ENCODE assay signal across 17 cellular contexts in the genomic region with DNA sequence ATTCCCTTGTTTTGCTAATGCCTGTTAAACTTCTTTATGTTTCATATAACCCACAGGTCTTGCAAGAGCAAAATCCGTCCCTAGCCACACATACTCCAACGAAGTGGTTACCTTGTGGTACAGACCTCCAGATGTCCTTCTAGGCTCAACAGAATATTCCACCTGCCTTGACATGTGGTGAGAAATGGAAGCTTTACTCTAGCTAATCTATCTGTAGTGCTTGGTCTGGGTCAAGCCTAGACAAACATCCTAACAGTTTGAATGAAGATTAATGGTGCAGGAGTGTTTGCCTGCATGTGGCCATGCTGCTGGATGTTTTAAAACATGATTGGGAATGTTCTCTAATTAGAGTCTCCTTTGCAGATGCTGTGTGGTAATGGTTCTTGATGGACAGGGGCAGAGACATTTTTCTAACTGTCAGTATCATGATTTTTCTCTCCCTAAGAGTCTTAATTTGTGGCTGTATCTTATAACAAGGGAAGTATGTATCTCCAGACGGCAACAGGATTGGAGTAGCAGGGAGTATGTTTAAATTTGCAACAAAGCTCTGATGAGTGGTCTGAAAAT.
A peak's percentile ranks its signal among the peaks of the same experiment; 100 is the strongest.
DNase-seq lines count a peak whose midpoint lies in the region; ATAC-seq lines count a peak whose summit lies in the region.
"Had no signal": no experiment of that assay in that cellular context is flagged by ENCODE, and none has a peak within 500 bp of the region (broad histone marks: within the 10 kb centered on the region; RNA-seq: fewer than 3 reads in every experiment).

No MANE protein-coding gene starts in this region.

- no peaks in the 10 kb centered on the region for H3K4me1 Mint-ChIP-seq in activated T-helper 17 cell treated with anti-CD3 and anti-CD28 coated beads, Interleukin-2, amount 50 U/mL, for 72 hours
- H3K4me1 Mint-ChIP-seq: activated CD4-positive, alpha-beta T cell treated with anti-CD3 and anti-CD28 coated beads for 36 hours; stimulated activated memory B cell treated with anti-CD40 and anti-IgM and Interleukin-4, amounts not matched to agents 10 μg/mL and 1 μg/mL and 100 μg/mL, for 72 hours had no signal

- no peak overlapping the region for H3K27ac Mint-ChIP-seq in activated T-helper 17 cell treated with anti-CD3 and anti-CD28 coated beads, Interleukin-2, amount 50 U/mL, for 72 hours
- H3K27ac Mint-ChIP-seq: activated CD4-positive, alpha-beta T cell treated with anti-CD3 and anti-CD28 coated beads for 36 hours; stimulated activated memory B cell treated with anti-CD40 and anti-IgM and Interleukin-4, amounts not matched to agents 10 μg/mL and 1 μg/mL and 100 μg/mL, for 72 hours had no signal

- peaks cover 19% of the 10 kb centered on the region for H3K4me1 ChIP-seq in endocrine pancreas (ENCODE audit: control insufficient read depth, insufficient read depth, low read length)
- H3K4me1 ChIP-seq: upper lobe of right lung had no signal

- no peaks in the 10 kb centered on the region for H3K27me3 Mint-ChIP-seq in activated T-helper 17 cell treated with anti-CD3 and anti-CD28 coated beads, Interleukin-2, amount 50 U/mL, for 72 hours
- H3K27me3 Mint-ChIP-seq: activated CD4-positive, alpha-beta T cell treated with anti-CD3 and anti-CD28 coated beads for 36 hours; stimulated activated memory B cell treated with anti-CD40 and anti-IgM and Interleukin-4, amounts not matched to agents 10 μg/mL and 1 μg/mL and 100 μg/mL, for 72 hours had no signal

- ATAC-seq in GM21390 (IDR thresholded peaks at IDR 0.05; ENCODE audit: unreplicated experiment), result no peak
- no peak for ATAC-seq in activated T-helper 17 cell treated with anti-CD3 and anti-CD28 coated beads, Interleukin-2, amount 50 U/mL, for 72 hours (replicated peaks)
- ATAC-seq: activated CD4-positive, alpha-beta T cell treated with anti-CD3 and anti-CD28 coated beads for 36 hours; HCT116; heart right ventricle; K562; stimulated activated memory B cell treated with anti-CD40 and anti-IgM and Interleukin-4, amounts not matched to agents 10 μg/mL and 1 μg/mL and 100 μg/mL, for 72 hours; upper lobe of right lung had no signal

- H3K36me3 ChIP-seq in endocrine pancreas (ENCODE audit: control insufficient read depth, insufficient read depth, low read length), result no peaks in the 10 kb centered on the region
- H3K36me3 ChIP-seq: brain microvascular endothelial cell, upper lobe of right lung had no signal

- no peak overlapping the region for H3K9ac ChIP-seq in endocrine pancreas (ENCODE audit: control insufficient read depth, insufficient read depth, low read length)

- DNase-seq in DMS153 treated with DMSO at 0.1 percent for 48 hours (lab: John Stamatoyannopoulos, UW; ENCODE audit: unreplicated experiment) (peak; percentile 71), NCI-H146 treated with DMSO at 0.1 percent for 48 hours (lab: John Stamatoyannopoulos, UW; ENCODE audit: unreplicated experiment) (peak; percentile 95), NCI-H510A treated with DMSO at 0.1 percent for 48 hours (lab: John Stamatoyannopoulos, UW) (peak; percentile 80), HuH-7 (ENCODE audit: low spot score) (no peak), GM19238 (ENCODE audit: insufficient read length, low spot score) (no peak)
- DNase-seq: activated CD4-positive, alpha-beta T cell treated with anti-CD3 and anti-CD28 coated beads for 36 hours; activated naive CD4-positive, alpha-beta T cell treated with anti-CD3 and anti-CD28 coated beads, Interleukin-2, amount 50 U/mL, for 16 hours; brain microvascular endothelial cell; heart right ventricle; upper lobe of right lung had no signal

- H3K27me3 ChIP-seq in endocrine pancreas (ENCODE audit: control insufficient read depth, insufficient read depth, low read length), result no peaks in the 10 kb centered on the region
- H3K27me3 ChIP-seq: brain microvascular endothelial cell, heart right ventricle, upper lobe of right lung had no signal

- no peaks in the 10 kb centered on the region for H3K36me3 Mint-ChIP-seq in activated T-helper 17 cell treated with anti-CD3 and anti-CD28 coated beads, Interleukin-2, amount 50 U/mL, for 72 hours (ENCODE audit: low read depth)

- peak overlapping the region; percentile 15 for H3K4me3 ChIP-seq in endocrine pancreas (ENCODE audit: control insufficient read depth, insufficient read depth, low read length)
- H3K4me3 ChIP-seq: heart right ventricle, K562, smooth muscle cell, upper lobe of right lung had no signal

- H3K4me3 Mint-ChIP-seq in activated T-helper 17 cell treated with anti-CD3 and anti-CD28 coated beads, Interleukin-2, amount 50 U/mL, for 72 hours, result no peak overlapping the region
- H3K4me3 Mint-ChIP-seq: activated CD4-positive, alpha-beta T cell treated with anti-CD3 and anti-CD28 coated beads for 36 hours; stimulated activated memory B cell treated with anti-CD40 and anti-IgM and Interleukin-4, amounts not matched to agents 10 μg/mL and 1 μg/mL and 100 μg/mL, for 72 hours had no signal

- H3K9me3 Mint-ChIP-seq in activated T-helper 17 cell treated with anti-CD3 and anti-CD28 coated beads, Interleukin-2, amount 50 U/mL, for 72 hours, result peaks cover 8% of the 10 kb centered on the region
- H3K9me3 Mint-ChIP-seq: stimulated activated memory B cell treated with anti-CD40 and anti-IgM and Interleukin-4, amounts not matched to agents 10 μg/mL and 1 μg/mL and 100 μg/mL, for 72 hours had no signal

- no peaks in the 10 kb centered on the region for H3K9me3 ChIP-seq in endocrine pancreas (ENCODE audit: control insufficient read depth, low read length)
- H3K9me3 ChIP-seq: heart right ventricle, upper lobe of right lung had no signal

Comparison
In these comparisons a context has a peak if more than half of its experiments do, and no peak if none do; other contexts are left out.
1. DNase-seq: peak in DMS153 treated with DMSO at 0.1 percent for 48 hours (single experiment), NCI-H146 treated with DMSO at 0.1 percent for 48 hours (single experiment) and NCI-H510A treated with DMSO at 0.1 percent for 48 hours (single experiment); none in HuH-7 (single experiment) and GM19238 (single experiment).